ENCODE assay signal across 8 cellular contexts in the genomic region with DNA sequence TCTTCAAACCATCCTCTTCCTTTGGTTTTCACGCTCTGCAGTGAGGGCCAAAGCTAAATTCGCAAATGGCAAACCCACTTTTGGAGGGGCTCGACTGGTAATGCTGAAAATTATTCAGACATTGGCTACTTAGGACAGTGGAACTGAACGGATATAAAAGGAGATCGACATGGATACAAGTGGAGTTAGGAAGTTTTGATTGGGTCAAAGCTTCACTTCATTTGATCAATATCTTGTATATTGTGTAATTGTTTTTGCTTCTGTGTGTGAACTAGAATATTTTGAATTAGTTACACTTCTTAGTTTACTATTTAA. TPM values are rescaled to one million over a fixed set of nuclear protein-coding genes. Genes with fewer than 3 reads are reported as not detected.
DNase-seq lines count a peak whose midpoint lies in the region; ATAC-seq and TF ChIP-seq lines count a peak whose summit lies in the region.

No MANE protein-coding gene starts in this region.

- H3K27ac Mint-ChIP-seq in naive thymus-derived CD4-positive, alpha-beta T cell, result peak overlapping the region; percentile 84 to 96 (median 92)

- no peaks in the 10 kb centered on the region for H3K27me3 Mint-ChIP-seq in naive thymus-derived CD4-positive, alpha-beta T cell

- no peak for DNase-seq in BE2C
- no peak for DNase-seq in colonic mucosa
- DNase-seq in naive thymus-derived CD4-positive, alpha-beta T cell, result no peak
- DNase-seq in OCI-M1 (lab: John Stamatoyannopoulos, UW), result no peak
- DNase-seq in ACHN, result no peak

- peak overlapping the region; percentile 79 for H3K27ac ChIP-seq in KOPT-K1 (ENCODE audit: low read depth, low read length, poor library complexity, severe bottlenecking)
- peak overlapping the region; percentile 96 for H3K27ac ChIP-seq in colonic mucosa
- H3K27ac ChIP-seq in naive thymus-derived CD4-positive, alpha-beta T cell (ENCODE audit: low read depth, low read length), result peak overlapping the region; percentile 94

- H3K27me3 ChIP-seq in BE2C (no peaks in the 10 kb centered on the region), colonic mucosa (no peaks in the 10 kb centered on the region)
- no peaks in the 10 kb centered on the region for H3K27me3 ChIP-seq in naive thymus-derived CD4-positive, alpha-beta T cell (ENCODE audit: control insufficient read depth in 2 of 2, insufficient read depth in 2 of 2, low read length in 2 of 2)

- H3K36me3 Mint-ChIP-seq in naive thymus-derived CD4-positive, alpha-beta T cell, result peaks cover under 1 to 20% (median 10%) of the 10 kb centered on the region in 5 donors

- H3K36me3 ChIP-seq in BE2C, result no peaks in the 10 kb centered on the region; the same call in 1 of the 2 replicates
- peaks cover 10% of the 10 kb centered on the region for H3K36me3 ChIP-seq in KOPT-K1 (ENCODE audit: insufficient read depth, low read length)
- H3K36me3 ChIP-seq in colonic mucosa, result no peaks in the 10 kb centered on the region
- H3K36me3 ChIP-seq in naive thymus-derived CD4-positive, alpha-beta T cell (ENCODE audit: control insufficient read depth in 2 of 3, insufficient read depth in 3 of 3, low read length in 3 of 3), result peaks cover 0 to 18% (median 6%) of the 10 kb centered on the region in 3 experiments

- H3K9me3 Mint-ChIP-seq in naive thymus-derived CD4-positive, alpha-beta T cell, result peaks cover 0 to 2% (median 0%) of the 10 kb centered on the region in 11 donors

- TF ChIP-seq CTCF in BE2C (IDR thresholded peaks at IDR 0.05; ENCODE audit: low read depth, low read length) (no peak), colonic mucosa (IDR thresholded peaks at IDR 0.05) (no peak)

- POLR2A ChIA-PET in naive thymus-derived CD4-positive, alpha-beta T cell (lab: Charles Lee), result interaction anchor here (0.8 to 3.2 kb wide), 8 partner anchors 10 to 105 kb away, joined by 3 to 55 read pairs (median 7); a partner anchor contains a TSS

- H3K4me3 ChIP-seq in BE2C (ENCODE audit: low read depth, low read length), result peak overlapping the region; percentile 86
- H3K4me3 ChIP-seq in colonic mucosa, result peak overlapping the region; percentile 94
- peak overlapping the region; percentile 49 for H3K4me3 ChIP-seq in naive thymus-derived CD4-positive, alpha-beta T cell (ENCODE audit: low read length)

- no peak for ATAC-seq in naive thymus-derived CD4-positive, alpha-beta T cell
- ATAC-seq in GM21723 (IDR thresholded peaks at IDR 0.05; ENCODE audit: unreplicated experiment) (no peak), GM21367 (IDR thresholded peaks at IDR 0.05; ENCODE audit: unreplicated experiment) (no peak)

- in situ Hi-C loops in ACHN (cut with HindIII; ENCODE audit: low pct_ligation_motif_present, low pct_unique_long_range_greater_than_20kb, low sequenced_read_pairs), result no loop called here

- H3K4me1 ChIP-seq in BE2C (no peaks in the 10 kb centered on the region), colonic mucosa (peaks cover 17% of the 10 kb centered on the region)
- peaks cover 19 to 29% of the 10 kb centered on the region in 2 donors for H3K4me1 ChIP-seq in naive thymus-derived CD4-positive, alpha-beta T cell (ENCODE audit: control insufficient read depth in 2 of 2, insufficient read depth in 2 of 2, low read length in 2 of 2)

- peak overlapping the region; percentile 85 to 97 (median 94) for H3K4me3 Mint-ChIP-seq in naive thymus-derived CD4-positive, alpha-beta T cell

- H3K9me3 ChIP-seq in BE2C, result no peaks in the 10 kb centered on the region
- H3K9me3 ChIP-seq in KOPT-K1 (ENCODE audit: insufficient read depth, low read length, poor library complexity, severe bottlenecking), result no peaks in the 10 kb centered on the region
- H3K9me3 ChIP-seq in colonic mucosa, result no peaks in the 10 kb centered on the region
- no peaks in the 10 kb centered on the region for H3K9me3 ChIP-seq in naive thymus-derived CD4-positive, alpha-beta T cell (ENCODE audit: control insufficient read depth in 2 of 3, low read length in 3 of 3)

- intact Hi-C loops in colonic mucosa (cut with DNase I), result loop anchor here (10.0 kb wide), 2 partner anchors 53 to 103 kb away; a partner anchor contains a TSS
- intact Hi-C loops in naive thymus-derived CD4-positive, alpha-beta T cell (cut with micrococcal nuclease), result loop anchor here (1.0 to 5.0 kb wide), 5 partner anchors 8 to 1471 kb away; a partner anchor contains a TSS

- H3K4me1 Mint-ChIP-seq in naive thymus-derived CD4-positive, alpha-beta T cell, result peaks cover 29 to 53% (median 47%) of the 10 kb centered on the region in 7 donors

- H3K9ac ChIP-seq in colonic mucosa (ENCODE audit: low read depth in 2 of 2, low read length in 2 of 2), result peak overlapping the region; percentile 90 to 94

- CTCF ChIA-PET in naive thymus-derived CD4-positive, alpha-beta T cell (lab: Charles Lee), result interaction anchor here (1.0 to 2.1 kb wide), 6 partner anchors 16 to 106 kb away, joined by 3 to 14 read pairs (median 4); a partner anchor contains a TSS

RNA-seq across cellular contexts. Expression of a gene that starts 1.2 kb away (rescaled TPM):
- 12.9 TPM for polyA plus RNA-seq in BE2C (2012; ENCODE audit: insufficient read depth, insufficient read length, low read depth)
- total RNA-seq in colonic mucosa, result 10 to 100 TPM; 23.6 to 47.9 TPM
- 10 to 100 TPM in 4 of 5 experiments, 1 to 10 TPM in 1; 8.0 to 26.1 (median 21.1) TPM for total RNA-seq in naive thymus-derived CD4-positive, alpha-beta T cell
- polyA plus RNA-seq in naive thymus-derived CD4-positive, alpha-beta T cell, result 1 to 10 TPM; 5.9 to 6.0 TPM
